In genomic region chr2:45822272-45822630, GRCh38 we compare ENCODE assay signal across 14 cellular contexts.
A peak's percentile ranks its signal among the peaks of the same experiment; 100 is the strongest.
DNase-seq lines count a peak whose midpoint lies in the region; ATAC-seq and TF ChIP-seq lines count a peak whose summit lies in the region.
"Had no signal": no experiment of that assay in that cellular context is flagged by ENCODE, and none has a peak within 500 bp of the region (broad histone marks: within the 10 kb centered on the region; RNA-seq: fewer than 3 reads in every experiment).

No MANE protein-coding gene starts in this region.

- 0 out of 2 replicates have a peak overlapping the region, but pooled peaks have one; percentile 13 for H2AFZ ChIP-seq in PC-3 (ENCODE audit: low read length)

- TF ChIP-seq CTCF in PC-3 (conservative IDR thresholded peaks at IDR 0.05; ENCODE audit: low read depth, low read length) = no peak
- no peak for TF ChIP-seq CTCF in right atrium auricular region (IDR thresholded peaks at IDR 0.05)
- no peak for TF ChIP-seq CTCF in psoas muscle (IDR thresholded peaks at IDR 0.05)

- H3K27ac ChIP-seq in PC-3 (ENCODE audit: low read length) (peak overlapping the region; percentile 39), right atrium auricular region (peak overlapping the region; percentile 72 to 77), psoas muscle (peak overlapping the region; percentile 69)
- H3K27ac ChIP-seq in naive thymus-derived CD4-positive, alpha-beta T cell (ENCODE audit: low read depth, low read length) = no peak overlapping the region

- H3K9me3 ChIP-seq in PC-3 (ENCODE audit: low read length) = no peaks in the 10 kb centered on the region
- H3K9me3 ChIP-seq in right atrium auricular region = no peaks in the 10 kb centered on the region
- no peaks in the 10 kb centered on the region for H3K9me3 ChIP-seq in psoas muscle
- H3K9me3 ChIP-seq in naive thymus-derived CD4-positive, alpha-beta T cell (ENCODE audit: control insufficient read depth in 2 of 3, low read length in 3 of 3) = no peaks in the 10 kb centered on the region
- H3K9me3 ChIP-seq: MG63 had no signal

- BruUV-seq in PC-3 (replicated peaks; lab: Mats Ljungman, UMichigan) = no TSS peak

- peaks cover 0 to 3% (median 0%) of the 10 kb centered on the region in 5 donors for H3K36me3 Mint-ChIP-seq in naive thymus-derived CD4-positive, alpha-beta T cell

- H3K27me3 Mint-ChIP-seq in naive thymus-derived CD4-positive, alpha-beta T cell = no peaks in the 10 kb centered on the region

- peak; percentile 6 for ATAC-seq in PC-3
- peak in 3 of 4 donors; percentile 0 to 3 (median 2) for ATAC-seq in psoas muscle
- no peak for ATAC-seq in GM18519 (IDR thresholded peaks at IDR 0.05; ENCODE audit: low FRiP score, unreplicated experiment)
- no peak for ATAC-seq in naive thymus-derived CD4-positive, alpha-beta T cell

- no peaks in the 10 kb centered on the region for H3K79me2 ChIP-seq in PC-3 (ENCODE audit: low read length)

- H3K4me3 ChIP-seq in PC-3 (ENCODE audit: low read length) (peak overlapping the region; percentile 34; the same call in 1 of the 2 replicates), right atrium auricular region (no peak overlapping the region), psoas muscle (no peak overlapping the region)
- H3K4me3 ChIP-seq in naive thymus-derived CD4-positive, alpha-beta T cell (ENCODE audit: low read length) = no peak overlapping the region
- H3K4me3 ChIP-seq: MG63 had no signal

- H3K4me1 Mint-ChIP-seq in naive thymus-derived CD4-positive, alpha-beta T cell = peaks cover 14 to 45% (median 27%) of the 10 kb centered on the region in 7 donors

- no peak overlapping the region for H3K9ac ChIP-seq in PC-3 (ENCODE audit: low read length)

- no peak overlapping the region for H3K4me3 Mint-ChIP-seq in naive thymus-derived CD4-positive, alpha-beta T cell

- 42 to 62% (median 47%) methylated on average over 5 of the region's 5 CpGs for WGBS in psoas muscle, 3 donors

- no peaks in the 10 kb centered on the region for H3K9me2 ChIP-seq in PC-3 (replicated peaks; ENCODE audit: low read length)

- peaks cover 17% of the 10 kb centered on the region for H3K4me1 ChIP-seq in PC-3 (ENCODE audit: insufficient read depth, low read length)
- peaks cover 0 to 75% of the 10 kb centered on the region in 2 donors for H3K4me1 ChIP-seq in right atrium auricular region
- peaks cover 42% of the 10 kb centered on the region for H3K4me1 ChIP-seq in psoas muscle
- H3K4me1 ChIP-seq in naive thymus-derived CD4-positive, alpha-beta T cell (ENCODE audit: control insufficient read depth in 2 of 2, insufficient read depth in 2 of 2, low read length in 2 of 2) = no peaks in the 10 kb centered on the region

- H3K27ac Mint-ChIP-seq in naive thymus-derived CD4-positive, alpha-beta T cell = no peak overlapping the region

- CTCF ChIA-PET in PC-3 (lab: Charles Lee) = no interaction called here
- CTCF ChIA-PET in naive thymus-derived CD4-positive, alpha-beta T cell (lab: Charles Lee) = no interaction called here

- no peaks in the 10 kb centered on the region for H4K20me1 ChIP-seq in PC-3 (ENCODE audit: low read length)

- H3K4me2 ChIP-seq in PC-3 (ENCODE audit: low read length) = peak overlapping the region; percentile 72

- peak; percentile 23 for DNase-seq in EL
- no peak for DNase-seq in PC-3
- DNase-seq in right atrium auricular region (ENCODE audit: low spot score) = no peak
- DNase-seq in psoas muscle = no peak
- no peak for DNase-seq in stimulated activated CD4-positive, alpha-beta T cell treated with anti-CD3 and anti-CD28 coated beads, Interleukin-2, amount 100 ng/mL, for 48 hours
- DNase-seq in naive thymus-derived CD4-positive, alpha-beta T cell = no peak
- DNase-seq in T-helper 2 cell = no peak
- DNase-seq: activated CD8-positive, alpha-beta memory T cell treated with anti-CD3 and anti-CD28 coated beads, Interleukin-2, amount 50 U/mL, for 4 hours; foreskin melanocyte; MG63; RPMI8226; stimulated activated CD4-positive, alpha-beta T cell treated with anti-CD3 and anti-CD28 coated beads, Interleukin-1b, Interleukin-23, amount 100 ng/mL, for 48 hours; stimulated activated naive CD4-positive, alpha-beta T cell had no signal

- intact Hi-C loops in PC-3 (cut with micrococcal nuclease) (no loop called here), psoas muscle (cut with DNase I) (loop anchor here (2.0 to 5.0 kb wide), 3 partner anchors 115 to 171 kb away; partner anchors contain the start of gene PRKCE (in 1 of the 2))
- intact Hi-C loops in naive thymus-derived CD4-positive, alpha-beta T cell (cut with micrococcal nuclease) = no loop called here

- POLR2A ChIA-PET in PC-3 (lab: Charles Lee; ENCODE audit: unreplicated experiment) = no interaction called here
- POLR2A ChIA-PET in naive thymus-derived CD4-positive, alpha-beta T cell (lab: Charles Lee) = no interaction called here

- no peaks in the 10 kb centered on the region for H3K36me3 ChIP-seq in PC-3 (ENCODE audit: low read depth, low read length)
- H3K36me3 ChIP-seq in right atrium auricular region = no peaks in the 10 kb centered on the region
- no peaks in the 10 kb centered on the region for H3K36me3 ChIP-seq in psoas muscle (ENCODE audit: insufficient read depth in 1 of 2, low read depth in 1 of 2)
- no peaks in the 10 kb centered on the region for H3K36me3 ChIP-seq in naive thymus-derived CD4-positive, alpha-beta T cell (ENCODE audit: control insufficient read depth in 2 of 3, insufficient read depth in 3 of 3, low read length in 3 of 3)
- H3K36me3 ChIP-seq: MG63 had no signal

- peaks cover 0 to 3% (median 0%) of the 10 kb centered on the region in 11 donors for H3K9me3 Mint-ChIP-seq in naive thymus-derived CD4-positive, alpha-beta T cell

- H3K27me3 ChIP-seq in PC-3 (ENCODE audit: low read length) = no peaks in the 10 kb centered on the region
- no peaks in the 10 kb centered on the region for H3K27me3 ChIP-seq in right atrium auricular region
- no peaks in the 10 kb centered on the region for H3K27me3 ChIP-seq in psoas muscle (ENCODE audit: insufficient read depth in 3 of 3, low read length in 2 of 3)
- H3K27me3 ChIP-seq in naive thymus-derived CD4-positive, alpha-beta T cell (ENCODE audit: control insufficient read depth in 2 of 2, insufficient read depth in 2 of 2, low read length in 2 of 2) = no peaks in the 10 kb centered on the region
- H3K27me3 ChIP-seq: MG63 had no signal

- no peaks in the 10 kb centered on the region for H3F3A ChIP-seq in PC-3 (ENCODE audit: low read length, unreplicated experiment)

Comparison
In these comparisons a context has a peak if more than half of its experiments do, and no peak if none do; other contexts are left out.
1. ATAC-seq: peak in PC-3 (single experiment) and psoas muscle (3 of 4); none in GM18519 (single experiment) and naive thymus-derived CD4-positive, alpha-beta T cell (single experiment).
2. intact Hi-C loops: an anchor here in psoas muscle (2.0 to 5.0 kb wide); none called in PC-3 and naive thymus-derived CD4-positive, alpha-beta T cell.